Comparison of ENCODE assay signal across 8 cellular contexts in genomic region chr17:18857864-18858566, GRCh38. TPM values are rescaled to one million over a fixed set of nuclear protein-coding genes. Genes with fewer than 3 reads are reported as not detected.
DNase-seq lines count a peak whose midpoint lies in the region; ATAC-seq and TF ChIP-seq lines count a peak whose summit lies in the region.

TSS of gene PRPSAP2 (plus strand) at chr17:18858131. CDS start at chr17:18865834, 7,703 bp downstream.

- ATAC-seq in HG02981 (IDR thresholded peaks at IDR 0.05; ENCODE audit: unreplicated experiment) = peak; percentile 44

- peak within 1 kb of the TSS; percentile 93 to 94 for H3K27ac ChIP-seq in ascending aorta
- H3K27ac ChIP-seq in right atrium auricular region = peak within 1 kb of the TSS; percentile 92 to 93
- H3K27ac ChIP-seq in urinary bladder (ENCODE audit: low read depth) = peak within 1 kb of the TSS; percentile 96

- H3K27me3 ChIP-seq in ascending aorta (no peaks in the 10 kb centered on the region), right atrium auricular region (no peaks in the 10 kb centered on the region)

- in situ Hi-C loops in GM13976 (cut with MboI; ENCODE audit: low sequenced_read_pairs, unreplicated experiment) = no loop called here

- H3K4me3 ChIP-seq in ascending aorta = peak within 1 kb of the TSS; percentile 74 to 86
- peak within 1 kb of the TSS; percentile 80 to 84 for H3K4me3 ChIP-seq in right atrium auricular region
- peak within 1 kb of the TSS; percentile 86 for H3K4me3 ChIP-seq in urinary bladder (ENCODE audit: low read depth, low read length)

- intact Hi-C loops in ascending aorta (cut with DNase I) = loop anchor here (5.0 kb wide), 1 partner anchor 144 kb away; the partner anchor contains the start of gene FAM83G

- H3K9me3 ChIP-seq in ascending aorta (no peaks in the 10 kb centered on the region), right atrium auricular region (no peaks in the 10 kb centered on the region)

- DNase-seq in GM13976 (ENCODE audit: low spot score) (peak; percentile 97), NCI-H2081 (lab: John Stamatoyannopoulos, UW) (peak; percentile 92 to 96), T-helper 22 cell (ENCODE audit: low read depth) (peak; percentile 94), ascending aorta (ENCODE audit: low spot score in 2 of 2) (peak; percentile 80 to 97), right atrium auricular region (ENCODE audit: low spot score) (peak; percentile 94), pulmonary artery endothelial cell (ENCODE audit: low read depth, low spot score) (peak; percentile 78)

- TF ChIP-seq CTCF in GM13976 (IDR thresholded peaks at IDR 0.05; ENCODE audit: borderline replicate concordance, control extremely low read depth, extremely low read depth, insufficient read depth, missing control alignments) (no peak), ascending aorta (IDR thresholded peaks at IDR 0.05) (no peak), right atrium auricular region (IDR thresholded peaks at IDR 0.05) (no peak)

- H3K36me3 ChIP-seq in ascending aorta (no peaks in the 10 kb centered on the region), right atrium auricular region (no peaks in the 10 kb centered on the region), urinary bladder (ENCODE audit: insufficient read depth) (no peaks in the 10 kb centered on the region)

- under 1% methylated on average over 58 of the region's 58 CpGs for WGBS in urinary bladder

- H3K4me1 ChIP-seq in ascending aorta (peaks cover 0 to 11% of the 10 kb centered on the region in 2 donors), right atrium auricular region (peaks cover 0 to 27% of the 10 kb centered on the region in 2 donors), urinary bladder (ENCODE audit: insufficient read depth) (no peaks in the 10 kb centered on the region)

RNA-seq across cellular contexts. Expression of gene PRPSAP2, which starts in this region (rescaled TPM):
- 3.4 TPM for total RNA-seq in ascending aorta
- 10 to 100 TPM; 19.5 to 23.2 TPM for total RNA-seq in right atrium auricular region
- total RNA-seq in pulmonary artery endothelial cell = 37.5 and 47.0 TPM in 2 replicates
- total RNA-seq in urinary bladder = 47.2 TPM
- 19.2 TPM for polyA plus RNA-seq in urinary bladder

Comparison
In these comparisons a context has a peak if more than half of its experiments do, and no peak if none do; other contexts are left out.
1. Peak in every context shown above with its lines: DNase-seq, ATAC-seq, H3K4me3 ChIP-seq and H3K27ac ChIP-seq.